In genomic region chr2:147824625-147825024, GRCh38 we compare ENCODE assay signal across 22 cellular contexts.
"Had no signal": no experiment of that assay in that cellular context is flagged by ENCODE, and none has a peak within 500 bp of the region (broad histone marks: within the 10 kb centered on the region; RNA-seq: fewer than 3 reads in every experiment).

No MANE protein-coding gene starts in this region.

- H3K36me3 ChIP-seq: heart left ventricle, right lobe of liver, suprapubic skin, thyroid gland had no signal

- H3K4me1 Mint-ChIP-seq: naive B cell; nephron; stimulated activated effector memory CD8-positive, alpha-beta T cell treated with anti-CD3 and anti-CD28 coated beads, Interleukin-12 subunit alpha, Interleukin-12 subunit beta, amount 100 ng/mL, for 72 hours had no signal

- H2AFZ ChIP-seq: parathyroid adenoma had no signal

- H3K4me3 ChIP-seq: heart left ventricle, lung, psoas muscle, right lobe of liver, suprapubic skin, thyroid gland had no signal

- H3K36me3 Mint-ChIP-seq: stimulated activated effector memory CD8-positive, alpha-beta T cell treated with anti-CD3 and anti-CD28 coated beads, Interleukin-12 subunit alpha, Interleukin-12 subunit beta, amount 100 ng/mL, for 72 hours had no signal

- H3K27me3 Mint-ChIP-seq: type B pancreatic cell had no signal

- H3K79me2 ChIP-seq: parathyroid adenoma had no signal

- H3K27ac Mint-ChIP-seq: nephron; stimulated activated effector memory CD8-positive, alpha-beta T cell treated with anti-CD3 and anti-CD28 coated beads, Interleukin-12 subunit alpha, Interleukin-12 subunit beta, amount 100 ng/mL, for 72 hours; type B pancreatic cell had no signal

- H3K27me3 ChIP-seq: heart left ventricle, right lobe of liver, suprapubic skin, thyroid gland had no signal

- DNase-seq: effector memory CD4-positive, alpha-beta T cell; heart left ventricle; hippocampal formation; left colon; left ventricle myocardium superior; mesenchymal stem cell; naive B cell; occipital lobe; psoas muscle; retina; right lobe of liver; stimulated activated CD4-positive, alpha-beta T cell treated with anti-CD3 and anti-CD28 coated beads, Interleukin-4, amount 100 ng/mL, for 1 hour; stimulated activated CD8-positive, alpha-beta memory T cell treated with anti-CD3 and anti-CD28 coated beads, Interleukin-4, amount 100 ng/mL, for 48 hours; stimulated activated naive CD8-positive, alpha-beta T cell treated with anti-CD3 and anti-CD28 coated beads, Interleukin-15, Interleukin-2, amounts not matched to agents 100 U/mL and 50 U/mL, for 24 hours; thyroid gland had no signal

- H3K9me3 Mint-ChIP-seq: type B pancreatic cell had no signal

- H3K9me3 ChIP-seq: right lobe of liver, suprapubic skin, thyroid gland had no signal

- H3K4me1 ChIP-seq: parathyroid adenoma, psoas muscle, right lobe of liver, suprapubic skin, thyroid gland had no signal

- ATAC-seq: esophagus mucosa; heart left ventricle; left colon; left ventricle myocardium superior; psoas muscle; right lobe of liver; stimulated activated effector memory CD8-positive, alpha-beta T cell treated with anti-CD3 and anti-CD28 coated beads, Interleukin-12 subunit alpha, Interleukin-12 subunit beta, amount 100 ng/mL, for 72 hours; stimulated activated naive CD8-positive, alpha-beta T cell treated with anti-CD3 and anti-CD28 coated beads, Interleukin-15, Interleukin-2, amounts not matched to agents 100 U/mL and 50 U/mL, for 24 hours had no signal

- H3K27ac ChIP-seq: heart left ventricle, parathyroid adenoma, psoas muscle, right lobe of liver, suprapubic skin, thyroid gland had no signal

- H3K4me3 Mint-ChIP-seq: naive B cell; nephron; stimulated activated effector memory CD8-positive, alpha-beta T cell treated with anti-CD3 and anti-CD28 coated beads, Interleukin-12 subunit alpha, Interleukin-12 subunit beta, amount 100 ng/mL, for 72 hours; type B pancreatic cell had no signal

- H3K9ac ChIP-seq: parathyroid adenoma had no signal
